ENCODE assay signal across 9 cellular contexts in genomic region chr5:132662925-132663770, GRCh38. TPM values are rescaled to one million over a fixed set of nuclear protein-coding genes. Genes with fewer than 3 reads are reported as not detected.
A peak's percentile ranks its signal among the peaks of the same experiment; 100 is the strongest.
DNase-seq lines count a peak whose midpoint lies in the region; ATAC-seq and TF ChIP-seq lines count a peak whose summit lies in the region.
"Had no signal": no experiment of that assay in that cellular context is flagged by ENCODE, and none has a peak within 500 bp of the region (broad histone marks: within the 10 kb centered on the region; RNA-seq: fewer than 3 reads in every experiment).

No MANE protein-coding gene starts in this region.

- no peaks in the 10 kb centered on the region for H3K27me3 Mint-ChIP-seq in activated B cell treated with CpG ODN at 0.5 μM for 24 hours

- H3K36me3 Mint-ChIP-seq in activated B cell treated with CpG ODN at 0.5 μM for 24 hours (ENCODE audit: low read depth): no peaks in the 10 kb centered on the region

- peak; percentile 47 for ATAC-seq in GM19324 (IDR thresholded peaks at IDR 0.05; ENCODE audit: low FRiP score, unreplicated experiment)
- ATAC-seq in HG03103 (IDR thresholded peaks at IDR 0.05; ENCODE audit: low read depth, unreplicated experiment): peak; percentile 49
- ATAC-seq in activated B cell treated with CpG ODN at 0.5 μM for 24 hours (ENCODE audit: low read depth): peak; percentile 45

- H3K9me3 Mint-ChIP-seq in activated B cell treated with CpG ODN at 0.5 μM for 24 hours: no peaks in the 10 kb centered on the region

- POLR2A ChIA-PET in activated B cell treated with CpG ODN at 0.5 μM for 24 hours (lab: Charles Lee): interaction anchor here (1.8 kb wide), 1 partner anchor 30 kb away, joined by 3 read pairs; no protein-coding TSS in a partner anchor

- DNase-seq in EH (ENCODE audit: low read depth) (peak; percentile 24), activated B cell treated with CpG ODN at 0.5 μM for 24 hours (no peak), pons (ENCODE audit: low spot score) (peak; percentile 11), NCI-H187 (lab: John Stamatoyannopoulos, UW) (no peak), COLO668 (lab: John Stamatoyannopoulos, UW; ENCODE audit: unreplicated experiment) (no peak), Kasumi-1 (lab: John Stamatoyannopoulos, UW) (no peak)

- H3K4me3 Mint-ChIP-seq in activated B cell treated with CpG ODN at 0.5 μM for 24 hours: no peak overlapping the region

- no peak overlapping the region for H3K27ac Mint-ChIP-seq in activated B cell treated with CpG ODN at 0.5 μM for 24 hours

- no peak for TF ChIP-seq CTCF in activated B cell treated with CpG ODN at 0.5 μM for 24 hours (IDR thresholded peaks at IDR 0.05)

- CTCF ChIA-PET in activated B cell treated with CpG ODN at 0.5 μM for 24 hours (lab: Charles Lee): no interaction called here

- intact Hi-C loops in activated B cell treated with CpG ODN at 0.5 μM for 24 hours (cut with micrococcal nuclease): no loop called here

- peaks cover 30% of the 10 kb centered on the region for H3K4me1 Mint-ChIP-seq in activated B cell treated with CpG ODN at 0.5 μM for 24 hours

RNA-seq across cellular contexts. Expression of gene IL13, which starts 5.2 kb away (rescaled TPM):
- total RNA-seq in activated B cell treated with CpG ODN at 0.5 μM for 24 hours: 0.27 and 0.75 TPM in 2 replicates
- total RNA-seq: fibroblast of lung had no signal

RNA-seq across cellular contexts. Expression of gene IL4, which starts 10.6 kb away (rescaled TPM):
- not detected in 2 replicates for total RNA-seq in activated B cell treated with CpG ODN at 0.5 μM for 24 hours
- total RNA-seq: fibroblast of lung had no signal

Comparison
In these comparisons a context has a peak if more than half of its experiments do, and no peak if none do; other contexts are left out.
1. DNase-seq: peak in EH (single experiment) and pons (single experiment); none in activated B cell treated with CpG ODN at 0.5 μM for 24 hours (single experiment), NCI-H187 (0 of 2), COLO668 (single experiment) and Kasumi-1 (0 of 2).
2. Peak in every context shown above with its lines, with median percentiles within 50 percentile points of each other: ATAC-seq.